Comparison of ENCODE assay signal across 1 cellular context in the genomic region with DNA sequence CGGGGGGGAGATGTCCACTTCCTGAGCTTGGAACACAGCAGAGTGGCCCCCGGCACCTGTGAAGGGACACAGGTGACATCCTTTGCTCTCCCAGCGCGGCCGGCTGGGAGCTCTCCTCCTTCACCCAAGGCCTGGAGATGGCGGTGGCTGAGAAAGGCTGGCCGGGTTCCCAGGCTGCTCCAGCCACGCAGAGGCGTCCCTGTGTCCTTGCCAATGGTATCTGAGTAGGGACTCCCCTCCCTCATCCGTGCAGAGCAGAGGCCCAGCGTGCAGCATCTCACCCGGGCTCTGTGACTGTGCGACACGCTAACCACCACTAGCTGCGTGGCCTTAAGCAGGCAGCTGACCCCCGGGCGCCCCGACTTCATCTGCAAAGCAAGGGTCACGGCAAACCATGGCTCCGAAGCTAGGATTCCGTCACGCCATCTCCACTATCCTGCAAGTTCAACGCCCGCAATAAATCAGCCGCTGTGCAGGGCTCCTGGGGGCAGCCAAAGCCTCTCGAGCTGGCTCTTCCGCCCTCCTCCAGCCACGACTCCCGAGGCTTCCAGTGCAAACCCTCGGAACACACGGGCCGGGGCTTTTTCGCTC.
TF ChIP-seq lines count a peak whose summit lies in the region.

No MANE protein-coding gene starts in this region.

TF ChIP-seq in H1, 55 proteins besides CTCF, POLR2A, EP300 and RAD21:
- TF ChIP-seq SP1 (IDR thresholded peaks at IDR 0.05; ENCODE audit: low read depth, low read length) = no peak
- no peak for TF ChIP-seq RFX5 (IDR thresholded peaks at IDR 0.05; ENCODE audit: borderline replicate concordance, low read depth, low read length)
- TF ChIP-seq, protein P1, sequence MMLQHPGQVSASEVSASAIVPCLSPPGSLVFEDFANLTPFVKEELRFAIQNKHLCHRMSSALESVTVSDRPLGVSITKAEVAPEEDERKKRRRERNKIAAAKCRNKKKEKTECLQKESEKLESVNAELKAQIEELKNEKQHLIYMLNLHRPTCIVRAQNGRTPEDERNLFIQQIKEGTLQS (IDR thresholded peaks at IDR 0.05; ENCODE audit: insufficient read depth, low read depth, low read length) = no peak
- TF ChIP-seq NRF1 (IDR thresholded peaks at IDR 0.05; ENCODE audit: low read depth, low read length) = no peak
- no peak for TF ChIP-seq BACH1 (IDR thresholded peaks at IDR 0.05; ENCODE audit: low read length)
- no peak for TF ChIP-seq HDAC6 (IDR thresholded peaks at IDR 0.05; ENCODE audit: low read depth, low read length)
- TF ChIP-seq CREB1 (IDR thresholded peaks at IDR 0.05) = no peak
- TF ChIP-seq, protein P2, sequence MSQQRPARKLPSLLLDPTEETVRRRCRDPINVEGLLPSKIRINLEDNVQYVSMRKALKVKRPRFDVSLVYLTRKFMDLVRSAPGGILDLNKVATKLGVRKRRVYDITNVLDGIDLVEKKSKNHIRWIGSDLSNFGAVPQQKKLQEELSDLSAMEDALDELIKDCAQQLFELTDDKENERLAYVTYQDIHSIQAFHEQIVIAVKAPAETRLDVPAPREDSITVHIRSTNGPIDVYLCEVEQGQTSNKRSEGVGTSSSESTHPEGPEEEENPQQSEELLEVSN (IDR thresholded peaks at IDR 0.05) = no peak
- no peak for TF ChIP-seq RXRA (IDR thresholded peaks at IDR 0.05; ENCODE audit: insufficient read depth, low read depth, low read length)
- TF ChIP-seq SIX5 (IDR thresholded peaks at IDR 0.05; ENCODE audit: low read depth, low read length) = no peak
- TF ChIP-seq CTBP2 (IDR thresholded peaks at IDR 0.05; ENCODE audit: borderline replicate concordance, insufficient read depth, insufficient read length, low read length) = no peak
- no peak for TF ChIP-seq SAP30 (IDR thresholded peaks at IDR 0.05; ENCODE audit: insufficient read depth, insufficient replicate concordance, low read length)
- no peak for TF ChIP-seq KDM5A (IDR thresholded peaks at IDR 0.05; ENCODE audit: low read length)
- TF ChIP-seq RNF2 (IDR thresholded peaks at IDR 0.05; ENCODE audit: borderline replicate concordance, low read depth, low read length, missing control alignments, poor library complexity, severe bottlenecking) = no peak
- TF ChIP-seq KDM1A (IDR thresholded peaks at IDR 0.05; ENCODE audit: borderline replicate concordance, low read length) = no peak
- TF ChIP-seq, protein P3, sequence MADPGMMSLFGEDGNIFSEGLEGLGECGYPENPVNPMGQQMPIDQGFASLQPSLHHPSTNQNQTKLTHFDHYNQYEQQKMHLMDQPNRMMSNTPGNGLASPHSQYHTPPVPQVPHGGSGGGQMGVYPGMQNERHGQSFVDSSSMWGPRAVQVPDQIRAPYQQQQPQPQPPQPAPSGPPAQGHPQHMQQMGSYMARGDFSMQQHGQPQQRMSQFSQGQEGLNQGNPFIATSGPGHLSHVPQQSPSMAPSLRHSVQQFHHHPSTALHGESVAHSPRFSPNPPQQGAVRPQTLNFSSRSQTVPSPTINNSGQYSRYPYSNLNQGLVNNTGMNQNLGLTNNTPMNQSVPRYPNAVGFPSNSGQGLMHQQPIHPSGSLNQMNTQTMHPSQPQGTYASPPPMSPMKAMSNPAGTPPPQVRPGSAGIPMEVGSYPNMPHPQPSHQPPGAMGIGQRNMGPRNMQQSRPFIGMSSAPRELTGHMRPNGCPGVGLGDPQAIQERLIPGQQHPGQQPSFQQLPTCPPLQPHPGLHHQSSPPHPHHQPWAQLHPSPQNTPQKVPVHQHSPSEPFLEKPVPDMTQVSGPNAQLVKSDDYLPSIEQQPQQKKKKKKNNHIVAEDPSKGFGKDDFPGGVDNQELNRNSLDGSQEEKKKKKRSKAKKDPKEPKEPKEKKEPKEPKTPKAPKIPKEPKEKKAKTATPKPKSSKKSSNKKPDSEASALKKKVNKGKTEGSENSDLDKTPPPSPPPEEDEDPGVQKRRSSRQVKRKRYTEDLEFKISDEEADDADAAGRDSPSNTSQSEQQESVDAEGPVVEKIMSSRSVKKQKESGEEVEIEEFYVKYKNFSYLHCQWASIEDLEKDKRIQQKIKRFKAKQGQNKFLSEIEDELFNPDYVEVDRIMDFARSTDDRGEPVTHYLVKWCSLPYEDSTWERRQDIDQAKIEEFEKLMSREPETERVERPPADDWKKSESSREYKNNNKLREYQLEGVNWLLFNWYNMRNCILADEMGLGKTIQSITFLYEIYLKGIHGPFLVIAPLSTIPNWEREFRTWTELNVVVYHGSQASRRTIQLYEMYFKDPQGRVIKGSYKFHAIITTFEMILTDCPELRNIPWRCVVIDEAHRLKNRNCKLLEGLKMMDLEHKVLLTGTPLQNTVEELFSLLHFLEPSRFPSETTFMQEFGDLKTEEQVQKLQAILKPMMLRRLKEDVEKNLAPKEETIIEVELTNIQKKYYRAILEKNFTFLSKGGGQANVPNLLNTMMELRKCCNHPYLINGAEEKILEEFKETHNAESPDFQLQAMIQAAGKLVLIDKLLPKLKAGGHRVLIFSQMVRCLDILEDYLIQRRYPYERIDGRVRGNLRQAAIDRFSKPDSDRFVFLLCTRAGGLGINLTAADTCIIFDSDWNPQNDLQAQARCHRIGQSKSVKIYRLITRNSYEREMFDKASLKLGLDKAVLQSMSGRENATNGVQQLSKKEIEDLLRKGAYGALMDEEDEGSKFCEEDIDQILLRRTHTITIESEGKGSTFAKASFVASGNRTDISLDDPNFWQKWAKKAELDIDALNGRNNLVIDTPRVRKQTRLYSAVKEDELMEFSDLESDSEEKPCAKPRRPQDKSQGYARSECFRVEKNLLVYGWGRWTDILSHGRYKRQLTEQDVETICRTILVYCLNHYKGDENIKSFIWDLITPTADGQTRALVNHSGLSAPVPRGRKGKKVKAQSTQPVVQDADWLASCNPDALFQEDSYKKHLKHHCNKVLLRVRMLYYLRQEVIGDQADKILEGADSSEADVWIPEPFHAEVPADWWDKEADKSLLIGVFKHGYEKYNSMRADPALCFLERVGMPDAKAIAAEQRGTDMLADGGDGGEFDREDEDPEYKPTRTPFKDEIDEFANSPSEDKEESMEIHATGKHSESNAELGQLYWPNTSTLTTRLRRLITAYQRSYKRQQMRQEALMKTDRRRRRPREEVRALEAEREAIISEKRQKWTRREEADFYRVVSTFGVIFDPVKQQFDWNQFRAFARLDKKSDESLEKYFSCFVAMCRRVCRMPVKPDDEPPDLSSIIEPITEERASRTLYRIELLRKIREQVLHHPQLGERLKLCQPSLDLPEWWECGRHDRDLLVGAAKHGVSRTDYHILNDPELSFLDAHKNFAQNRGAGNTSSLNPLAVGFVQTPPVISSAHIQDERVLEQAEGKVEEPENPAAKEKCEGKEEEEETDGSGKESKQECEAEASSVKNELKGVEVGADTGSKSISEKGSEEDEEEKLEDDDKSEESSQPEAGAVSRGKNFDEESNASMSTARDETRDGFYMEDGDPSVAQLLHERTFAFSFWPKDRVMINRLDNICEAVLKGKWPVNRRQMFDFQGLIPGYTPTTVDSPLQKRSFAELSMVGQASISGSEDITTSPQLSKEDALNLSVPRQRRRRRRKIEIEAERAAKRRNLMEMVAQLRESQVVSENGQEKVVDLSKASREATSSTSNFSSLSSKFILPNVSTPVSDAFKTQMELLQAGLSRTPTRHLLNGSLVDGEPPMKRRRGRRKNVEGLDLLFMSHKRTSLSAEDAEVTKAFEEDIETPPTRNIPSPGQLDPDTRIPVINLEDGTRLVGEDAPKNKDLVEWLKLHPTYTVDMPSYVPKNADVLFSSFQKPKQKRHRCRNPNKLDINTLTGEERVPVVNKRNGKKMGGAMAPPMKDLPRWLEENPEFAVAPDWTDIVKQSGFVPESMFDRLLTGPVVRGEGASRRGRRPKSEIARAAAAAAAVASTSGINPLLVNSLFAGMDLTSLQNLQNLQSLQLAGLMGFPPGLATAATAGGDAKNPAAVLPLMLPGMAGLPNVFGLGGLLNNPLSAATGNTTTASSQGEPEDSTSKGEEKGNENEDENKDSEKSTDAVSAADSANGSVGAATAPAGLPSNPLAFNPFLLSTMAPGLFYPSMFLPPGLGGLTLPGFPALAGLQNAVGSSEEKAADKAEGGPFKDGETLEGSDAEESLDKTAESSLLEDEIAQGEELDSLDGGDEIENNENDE (IDR thresholded peaks at IDR 0.05; ENCODE audit: insufficient replicate concordance, low read length) = no peak
- no peak for TF ChIP-seq SUZ12 (IDR thresholded peaks at IDR 0.05; ENCODE audit: low read length)
